In the genomic region with DNA sequence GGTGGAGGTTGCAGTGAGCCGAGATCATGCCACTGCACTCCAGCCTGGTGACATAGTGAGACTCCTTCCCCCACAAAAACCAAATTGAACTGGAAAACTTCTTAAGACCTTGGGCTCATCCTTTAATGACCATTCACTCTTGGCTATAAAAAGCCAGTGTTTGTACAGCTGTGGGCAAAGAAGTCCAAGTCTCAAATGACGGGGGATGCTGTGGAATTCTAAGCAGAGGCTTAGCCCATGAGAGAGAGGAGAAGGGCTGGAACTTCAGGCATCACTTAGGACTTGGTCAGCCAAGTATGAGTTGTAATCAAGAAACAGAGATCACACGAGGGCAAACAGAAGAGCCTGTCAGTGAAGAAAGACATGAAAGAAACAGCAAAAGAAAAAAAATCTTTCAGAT, we compare ENCODE assay signal across 23 cellular contexts.
"Had no signal": no experiment of that assay in that cellular context is flagged by ENCODE, and none has a peak within 500 bp of the region (broad histone marks: within the 10 kb centered on the region; RNA-seq: fewer than 3 reads in every experiment).

No MANE protein-coding gene starts in this region.

- H3K27me3 Mint-ChIP-seq: stimulated activated naive CD8-positive, alpha-beta T cell treated with anti-CD3 and anti-CD28 coated beads, Interleukin-15, Interleukin-2, amounts not matched to agents 100 ng/mL and 50 ng/mL, for 24 hours had no signal

- H3K36me3 Mint-ChIP-seq: activated naive CD8-positive, alpha-beta T cell treated with anti-CD3 and anti-CD28 coated beads for 36 hours; naive thymus-derived CD8-positive, alpha-beta T cell had no signal

- H3K9me3 ChIP-seq: body of pancreas, gastrocnemius medialis, lower lobe of right lung, pancreas, psoas muscle had no signal

- H3K4me1 Mint-ChIP-seq: activated naive CD8-positive, alpha-beta T cell treated with anti-CD3 and anti-CD28 coated beads for 36 hours; naive thymus-derived CD8-positive, alpha-beta T cell had no signal

- H3K36me3 ChIP-seq: gastrocnemius medialis, lower lobe of right lung, pancreas, right atrium auricular region, tibial nerve had no signal

- H3K4me3 ChIP-seq: body of pancreas, gastrocnemius medialis, lower lobe of right lung, pancreas, psoas muscle, right atrium auricular region, skin epidermis, tibial nerve had no signal

- ATAC-seq: activated T-cell treated with anti-CD3 and anti-CD28 coated beads, Interleukin-2, amount 50 U/mL, for 4 hours; body of pancreas; gastrocnemius medialis; left lobe of liver; lower lobe of right lung; naive thymus-derived CD8-positive, alpha-beta T cell; pancreas; psoas muscle; SK-N-SH treated with all-trans-retinoic acid at 6 μM for 48 hours had no signal

- H3K27ac Mint-ChIP-seq: activated naive CD8-positive, alpha-beta T cell treated with anti-CD3 and anti-CD28 coated beads for 36 hours; activated T-helper 2 cell treated with anti-CD3 and anti-CD28 coated beads, Interferon-gamma antibody, Interleukin-2, Interleukin-4, amounts not matched to agents 10 μg/mL and 5 μg/mL and 100 μg/mL, durations not matched to agents 14 hours and 24 hours and 36 hours; naive thymus-derived CD8-positive, alpha-beta T cell; stimulated activated naive CD8-positive, alpha-beta T cell treated with anti-CD3 and anti-CD28 coated beads, Interleukin-15, Interleukin-2, amounts not matched to agents 100 ng/mL and 50 ng/mL, for 24 hours had no signal

- DNase-seq: activated CD4-positive, alpha-beta T cell treated with anti-CD3 and anti-CD28 coated beads for 1 hour; activated CD4-positive, alpha-beta T cell treated with anti-CD3 and anti-CD28 coated beads, Interleukin-2, amount 50 U/mL, for 1 hour; activated CD8-positive, alpha-beta memory T cell treated with anti-CD3 and anti-CD28 coated beads, Interleukin-2, amount 50 U/mL, for 48 hours; activated naive CD4-positive, alpha-beta T cell; activated naive CD8-positive, alpha-beta T cell treated with anti-CD3 and anti-CD28 coated beads for 36 hours; activated T-cell treated with anti-CD3 and anti-CD28 coated beads, Interleukin-2, amount 50 U/mL, for 4 hours; amniotic stem cell; body of pancreas; effector memory CD4-positive, alpha-beta T cell; gastrocnemius medialis; lower lobe of right lung; mesendoderm; naive thymus-derived CD8-positive, alpha-beta T cell; pancreas; psoas muscle; stimulated activated CD4-positive, alpha-beta T cell treated with anti-CD3 and anti-CD28 coated beads, Interleukin-1b, Interleukin-23, amount 100 ng/mL, for 48 hours had no signal

- H3K27me3 ChIP-seq: body of pancreas, gastrocnemius medialis, pancreas, right atrium auricular region, tibial nerve had no signal

- H3K9me3 Mint-ChIP-seq: activated naive CD8-positive, alpha-beta T cell treated with anti-CD3 and anti-CD28 coated beads for 36 hours; stimulated activated naive CD8-positive, alpha-beta T cell treated with anti-CD3 and anti-CD28 coated beads, Interleukin-15, Interleukin-2, amounts not matched to agents 100 ng/mL and 50 ng/mL, for 24 hours had no signal

- H3K4me1 ChIP-seq: body of pancreas, gastrocnemius medialis, lower lobe of right lung, pancreas, psoas muscle, right atrium auricular region, tibial nerve had no signal

- H3K4me3 Mint-ChIP-seq: activated naive CD8-positive, alpha-beta T cell treated with anti-CD3 and anti-CD28 coated beads for 36 hours; activated T-cell treated with anti-CD3 and anti-CD28 coated beads, Interleukin-2, amount 50 U/mL, for 4 hours; naive thymus-derived CD8-positive, alpha-beta T cell; stimulated activated naive CD8-positive, alpha-beta T cell treated with anti-CD3 and anti-CD28 coated beads, Interleukin-15, Interleukin-2, amounts not matched to agents 100 ng/mL and 50 ng/mL, for 24 hours had no signal
